ENCODE assay signal across 9 cellular contexts in the genomic region with DNA sequence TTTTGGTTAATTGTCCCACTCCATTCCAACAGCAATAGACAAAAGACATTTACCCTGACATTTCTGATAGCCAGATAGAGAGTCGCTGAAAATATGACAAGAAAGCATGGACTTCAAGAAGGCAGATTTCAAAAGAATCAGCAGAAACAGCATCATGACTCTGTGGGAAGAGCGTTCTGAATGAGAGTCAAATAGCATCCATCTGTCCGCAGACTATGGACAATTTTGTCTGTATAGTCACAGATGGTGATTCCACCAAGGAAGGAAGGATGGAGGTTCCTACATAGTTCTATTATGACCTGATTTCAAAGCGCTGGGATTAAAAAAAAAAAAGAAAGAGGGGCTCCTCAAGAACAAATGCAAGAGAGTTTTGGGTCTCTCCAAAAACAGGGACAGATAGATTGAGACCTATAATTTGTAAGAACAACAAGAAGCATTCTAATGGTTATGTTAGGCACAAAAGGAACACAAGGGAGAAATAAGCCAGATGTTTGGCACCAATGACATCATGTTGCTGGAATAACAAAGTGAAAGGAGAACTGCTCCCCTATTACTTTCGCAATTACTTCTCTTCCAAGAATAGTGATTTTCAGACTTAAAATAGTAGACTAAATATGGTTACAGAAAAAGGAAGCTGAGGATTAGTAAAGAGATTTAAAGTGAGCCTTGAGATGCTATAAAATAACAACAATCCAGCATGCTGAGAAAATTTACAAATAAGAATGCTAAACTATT. TPM values are rescaled to one million over a fixed set of nuclear protein-coding genes. Genes with fewer than 3 reads are reported as not detected.
A peak's percentile ranks its signal among the peaks of the same experiment; 100 is the strongest.
DNase-seq lines count a peak whose midpoint lies in the region; ATAC-seq and TF ChIP-seq lines count a peak whose summit lies in the region.
"Had no signal": no experiment of that assay in that cellular context is flagged by ENCODE, and none has a peak within 500 bp of the region (broad histone marks: within the 10 kb centered on the region; RNA-seq: fewer than 3 reads in every experiment).

No MANE protein-coding gene starts in this region.

- no peak overlapping the region for H3K4me3 Mint-ChIP-seq in immature natural killer cell
- H3K4me3 Mint-ChIP-seq in activated CD8-positive, alpha-beta memory T cell treated with anti-CD3 and anti-CD28 coated beads, Interleukin-2, amount 10 ng/mL, durations not matched to agents 7 days and 5 days = no peak overlapping the region
- H3K4me3 Mint-ChIP-seq: nephron had no signal

- H3K36me3 Mint-ChIP-seq in immature natural killer cell = peaks cover 0 to 8% (median 8%) of the 10 kb centered on the region in 3 donors
- H3K36me3 Mint-ChIP-seq in activated CD8-positive, alpha-beta memory T cell treated with anti-CD3 and anti-CD28 coated beads, Interleukin-2, amount 10 ng/mL, durations not matched to agents 7 days and 5 days = peaks cover 53% of the 10 kb centered on the region

- ATAC-seq in GM18502 (IDR thresholded peaks at IDR 0.05; ENCODE audit: poor library complexity, unreplicated experiment) (peak; percentile 53), HG03103 (IDR thresholded peaks at IDR 0.05; ENCODE audit: low read depth, unreplicated experiment) (peak; percentile 39), gastrocnemius medialis (peak; percentile 74 to 76)
- no peak for ATAC-seq in activated CD8-positive, alpha-beta memory T cell treated with anti-CD3 and anti-CD28 coated beads, Interleukin-2, amount 10 ng/mL, durations not matched to agents 7 days and 5 days

- no peak for TF ChIP-seq POLR2A in breast epithelium (IDR thresholded peaks at IDR 0.05)
- TF ChIP-seq POLR2A in gastrocnemius medialis (IDR thresholded peaks at IDR 0.05) = no peak

- H3K4me3 ChIP-seq in breast epithelium (no peak overlapping the region), gastrocnemius medialis (no peak overlapping the region)

- CTCF ChIA-PET in activated CD8-positive, alpha-beta memory T cell treated with anti-CD3 and anti-CD28 coated beads, Interleukin-2, amount 10 ng/mL, durations not matched to agents 7 days and 5 days (lab: Charles Lee) = no interaction called here

- peak overlapping the region in 1 of 6 donors; percentile 8 for H3K27ac Mint-ChIP-seq in immature natural killer cell
- H3K27ac Mint-ChIP-seq in activated CD8-positive, alpha-beta memory T cell treated with anti-CD3 and anti-CD28 coated beads, Interleukin-2, amount 10 ng/mL, durations not matched to agents 7 days and 5 days = no peak overlapping the region
- H3K27ac Mint-ChIP-seq: nephron had no signal

- H3K9me3 ChIP-seq in breast epithelium (no peaks in the 10 kb centered on the region), gastrocnemius medialis (no peaks in the 10 kb centered on the region)

- intact Hi-C loops in breast epithelium (cut with DNase I; ENCODE audit: low total_unique reads) = no loop called here
- intact Hi-C loops in gastrocnemius medialis (cut with DNase I; ENCODE audit: low total_unique reads) = no loop called here

- no peak for DNase-seq in breast epithelium (ENCODE audit: low spot score in 2 of 2)
- DNase-seq in gastrocnemius medialis = no peak
- DNase-seq in immature natural killer cell = no peak
- no peak for DNase-seq in NCI-H2196 treated with DMSO at 0.1 percent for 48 hours (lab: John Stamatoyannopoulos, UW; ENCODE audit: unreplicated experiment)
- DNase-seq in activated gamma-delta T cell (lab: John Stamatoyannopoulos, UW) = no peak
- DNase-seq in activated CD8-positive, alpha-beta memory T cell treated with anti-CD3 and anti-CD28 coated beads, Interleukin-2, amount 10 ng/mL, durations not matched to agents 7 days and 5 days = no peak

- H3K27me3 ChIP-seq in breast epithelium (no peaks in the 10 kb centered on the region), gastrocnemius medialis (no peaks in the 10 kb centered on the region)

- peaks cover 0 to 4% of the 10 kb centered on the region in 2 donors for H3K4me1 Mint-ChIP-seq in immature natural killer cell
- peaks cover 28% of the 10 kb centered on the region for H3K4me1 Mint-ChIP-seq in activated CD8-positive, alpha-beta memory T cell treated with anti-CD3 and anti-CD28 coated beads, Interleukin-2, amount 10 ng/mL, durations not matched to agents 7 days and 5 days
- H3K4me1 Mint-ChIP-seq: nephron had no signal

- H3K4me1 ChIP-seq in breast epithelium = no peaks in the 10 kb centered on the region
- H3K4me1 ChIP-seq in gastrocnemius medialis = peaks cover 0 to 9% of the 10 kb centered on the region in 2 donors

- H3K27me3 Mint-ChIP-seq in immature natural killer cell (ENCODE audit: low read depth in 3 of 3) = no peaks in the 10 kb centered on the region
- H3K27me3 Mint-ChIP-seq in activated CD8-positive, alpha-beta memory T cell treated with anti-CD3 and anti-CD28 coated beads, Interleukin-2, amount 10 ng/mL, durations not matched to agents 7 days and 5 days = no peaks in the 10 kb centered on the region

- H3K9me3 Mint-ChIP-seq in immature natural killer cell = peaks cover 0 to 2% (median 0%) of the 10 kb centered on the region in 6 donors
- no peaks in the 10 kb centered on the region for H3K9me3 Mint-ChIP-seq in activated CD8-positive, alpha-beta memory T cell treated with anti-CD3 and anti-CD28 coated beads, Interleukin-2, amount 10 ng/mL, durations not matched to agents 7 days and 5 days (ENCODE audit: low read depth)
- H3K9me3 Mint-ChIP-seq: nephron had no signal

- H3K36me3 ChIP-seq in breast epithelium = no peaks in the 10 kb centered on the region
- no peaks in the 10 kb centered on the region for H3K36me3 ChIP-seq in gastrocnemius medialis

- H3K27ac ChIP-seq in breast epithelium = peak overlapping the region; percentile 64 to 67
- peak overlapping the region; percentile 12 to 46 (median 30) for H3K27ac ChIP-seq in gastrocnemius medialis

- TF ChIP-seq CTCF in breast epithelium (IDR thresholded peaks at IDR 0.05) = no peak
- TF ChIP-seq CTCF in gastrocnemius medialis (IDR thresholded peaks at IDR 0.05 in 4 of 5, conservative IDR thresholded peaks at IDR 0.05 in 1 of 5) = no peak

- in situ Hi-C loops in gastrocnemius medialis (cut with MboI; ENCODE audit: low sequenced_read_pairs in 4 of 4) = no loop called here

RNA-seq across cellular contexts. Expression of gene NIBAN1, which starts 28.5 kb away (rescaled TPM):
- 10 to 100 TPM; 11.7 to 44.2 (median 34.7) TPM for total RNA-seq in breast epithelium
- 100 to 1,000 TPM in 1 of 4 donors, 10 to 100 TPM in 3; 11.7 to 125 (median 19.7) TPM for total RNA-seq in gastrocnemius medialis
- polyA plus RNA-seq in immature natural killer cell = 10 to 100 TPM in 2 of 3 donors, 1 to 10 TPM in 1; 6.3 to 24.7 (median 19.0) TPM
- total RNA-seq in activated CD8-positive, alpha-beta memory T cell treated with anti-CD3 and anti-CD28 coated beads, Interleukin-2, amount 10 ng/mL, durations not matched to agents 7 days and 5 days = 10 to 100 TPM; 55.5 to 60.8 TPM
